In genomic region chr10:47987952-47988351, GRCh38 we compare ENCODE assay signal across 11 cellular contexts. TPM values are rescaled to one million over a fixed set of nuclear protein-coding genes. Genes with fewer than 3 reads are reported as not detected.
DNase-seq lines count a peak whose midpoint lies in the region; ATAC-seq, FAIRE-seq and TF ChIP-seq lines count a peak whose summit lies in the region.
"Not testable (repeated sequence)": the region's sequence is repeated elsewhere in the genome, so short reads cannot be mapped to it uniquely, and the experiment has no call there.
"Had no signal": no experiment of that assay in that cellular context is flagged by ENCODE, and none has a peak within 500 bp of the region (broad histone marks: within the 10 kb centered on the region; RNA-seq: fewer than 3 reads in every experiment).

No MANE protein-coding gene starts in this region.

- H3K27ac ChIP-seq in IMR-90 (ENCODE audit: insufficient read depth, low read length); body of pancreas; right cardiac atrium (ENCODE audit: low read length); HepG2 (ENCODE audit: extremely low read length, insufficient read depth, low read length); upper lobe of right lung: not testable (repeated sequence)

- not testable (repeated sequence) for H3K9me1 ChIP-seq in IMR-90 (ENCODE audit: insufficient read depth, low read length)

- H3K4me2 ChIP-seq in IMR-90 (ENCODE audit: low read depth, low read length); HepG2 (ENCODE audit: low read depth, low read length): not testable (repeated sequence)

- H4K8ac ChIP-seq in IMR-90 (ENCODE audit: low read depth in 2 of 2, low read length in 2 of 2), result not testable (repeated sequence)

- H3K4ac ChIP-seq in IMR-90 (ENCODE audit: low read depth, low read length), result not testable (repeated sequence)

- not testable (repeated sequence) for H2AFZ ChIP-seq in IMR-90 (replicated peaks; ENCODE audit: low read length, poor library complexity); HepG2 (ENCODE audit: low read length)

- intact Hi-C loops in IMR-90 (cut with micrococcal nuclease); body of pancreas (cut with DNase I); right cardiac atrium (cut with DNase I); HepG2 (cut with micrococcal nuclease; ENCODE audit: unreplicated experiment); upper lobe of right lung (cut with DNase I): not testable (repeated sequence)

- H3K4me3 ChIP-seq in IMR-90 (ENCODE audit: insufficient read depth, low read depth, low read length); body of pancreas; right cardiac atrium (ENCODE audit: low read length); HepG2 (replicated peaks in 1 of 3; ENCODE audit: insufficient read depth in 1 of 3, low read depth in 2 of 3, low read length in 3 of 3); upper lobe of right lung: not testable (repeated sequence)

- not testable (repeated sequence) for H3K27me3 ChIP-seq in IMR-90 (ENCODE audit: control insufficient read depth, insufficient read depth, low read length); body of pancreas; right cardiac atrium (ENCODE audit: control insufficient read depth, insufficient read depth); HepG2 (ENCODE audit: control insufficient read depth in 1 of 2, insufficient read depth in 2 of 2, low read length in 2 of 2); upper lobe of right lung

- H3K79me2 ChIP-seq in HepG2 (ENCODE audit: insufficient read depth, low read length), result not testable (repeated sequence)

- POLR2A ChIA-PET in IMR-90 (lab: Charles Lee; ENCODE audit: unreplicated experiment); HepG2 (lab: Yijun Ruan, JAX): not testable (repeated sequence)

- dilution Hi-C loops in IMR-90 (cut with HindIII; ENCODE audit: low sequenced_read_pairs, unreplicated experiment), result not testable (repeated sequence)

- H3K9ac ChIP-seq in IMR-90 (ENCODE audit: low read depth, low read length); HepG2 (ENCODE audit: insufficient read depth, low read depth, low read length): not testable (repeated sequence)

- H2AK5ac ChIP-seq in IMR-90 (ENCODE audit: low read depth, low read length), result not testable (repeated sequence)

- not testable (repeated sequence) for TF ChIP-seq EP300 in HepG2 (IDR thresholded peaks at IDR 0.05; ENCODE audit: low read depth in 2 of 2, low read length in 2 of 2); HepG2 (CRISPR knock-in tag; IDR thresholded peaks at IDR 0.05; ENCODE audit: borderline replicate concordance)

- H2BK120ac ChIP-seq in IMR-90 (ENCODE audit: low read depth, low read length), result not testable (repeated sequence)

- CTCF ChIA-PET in IMR-90 (lab: Yijun Ruan, JAX); HepG2 (lab: Yijun Ruan, JAX; ENCODE audit: low intra/inter-chr PET ratio, low total read pairs): not testable (repeated sequence)

- H3K9me3 ChIP-seq in IMR-90 (ENCODE audit: control insufficient read depth, insufficient read depth, low read length); body of pancreas; right cardiac atrium (ENCODE audit: control insufficient read depth, low read length); HepG2 (ENCODE audit: low read length); upper lobe of right lung: not testable (repeated sequence)

- H3K56ac ChIP-seq in IMR-90 (ENCODE audit: extremely low read depth, insufficient read depth, low read length), result not testable (repeated sequence)

- ATAC-seq in IMR-90 (ENCODE audit: low read depth), result peak; percentile 87
- ATAC-seq in body of pancreas, result peak; percentile 67
- ATAC-seq in right cardiac atrium, result peak; percentile 10 to 38
- ATAC-seq in HepG2, result peak; percentile 71
- ATAC-seq in omental fat pad (ENCODE audit: low FRiP score), result peak; percentile 86
- ATAC-seq in upper lobe of right lung, result peak; percentile 45

- not testable (repeated sequence) for H3K23ac ChIP-seq in IMR-90 (ENCODE audit: low read depth, low read length)

- not testable (repeated sequence) for TF ChIP-seq CTCF in IMR-90 (conservative IDR thresholded peaks at IDR 0.05; ENCODE audit: low read depth, low read length); body of pancreas (IDR thresholded peaks at IDR 0.05); HepG2 (CRISPR knock-in tag; IDR thresholded peaks at IDR 0.05); omental fat pad (IDR thresholded peaks at IDR 0.05); upper lobe of right lung (IDR thresholded peaks at IDR 0.05)

- in situ Hi-C loops in IMR-90 (cut with MboI; ENCODE audit: low sequenced_read_pairs); HepG2 (cut with HindIII; ENCODE audit: extremely low pct_ligation_motif_present, low pct_unique_long_range_greater_than_20kb): not testable (repeated sequence)

- H2AK9ac ChIP-seq in IMR-90 (replicated peaks; ENCODE audit: low read depth, low read length, poor library complexity), result not testable (repeated sequence)

- peak; percentile 99 for FAIRE-seq in RCC 7860 (lab: Jason Lieb, UNC)
- not testable (repeated sequence) for FAIRE-seq in HepG2 (lab: Jason Lieb, UNC)

- not testable (repeated sequence) for H4K91ac ChIP-seq in IMR-90 (ENCODE audit: insufficient read depth, low read depth, low read length)

- not testable (repeated sequence) for H2BK20ac ChIP-seq in IMR-90 (ENCODE audit: low read depth, low read length)

- H3K18ac ChIP-seq in IMR-90 (ENCODE audit: low read depth, low read length), result not testable (repeated sequence)

- H4K20me1 ChIP-seq in IMR-90 (ENCODE audit: insufficient read depth, low read length); HepG2 (ENCODE audit: insufficient read depth, low read length): not testable (repeated sequence)

- not testable (repeated sequence) for H2BK15ac ChIP-seq in IMR-90 (ENCODE audit: low read depth, low read length)

- H3K14ac ChIP-seq in IMR-90 (replicated peaks; ENCODE audit: low read depth, low read length), result not testable (repeated sequence)

- H2BK5ac ChIP-seq in IMR-90 (ENCODE audit: low read depth, low read length, poor library complexity, severe bottlenecking), result not testable (repeated sequence)

- DNase-seq in IMR-90; RCC 7860 (ENCODE audit: low spot score); body of pancreas; right cardiac atrium; HepG2 (ENCODE audit: low spot score); omental fat pad (ENCODE audit: low spot score); upper lobe of right lung: not testable (repeated sequence)

- WGBS in IMR-90 (ENCODE audit: extremely low coverage in 2 of 2, insufficient read length in 1 of 2), 2 experiments, result no CpG with 5 or more reads among the region's 6 CpGs
- no CpG with 5 or more reads among the region's 6 CpGs for WGBS in body of pancreas, 2 donors
- WGBS in right cardiac atrium, result no CpG with 5 or more reads among the region's 6 CpGs
- no CpG with 5 or more reads among the region's 6 CpGs for WGBS in HepG2 (ENCODE audit: low lambda C conversion rate)

- H4K5ac ChIP-seq in IMR-90 (ENCODE audit: low read depth, low read length), result not testable (repeated sequence)

- not testable (repeated sequence) for H3K79me1 ChIP-seq in IMR-90 (ENCODE audit: low read depth in 1 of 2, low read length in 2 of 2)

- H3K4me1 ChIP-seq in IMR-90 (ENCODE audit: control insufficient read depth, insufficient read depth, low read length); body of pancreas; right cardiac atrium (ENCODE audit: control insufficient read depth, insufficient read depth, low read length); HepG2 (ENCODE audit: insufficient read depth, low read length); upper lobe of right lung: not testable (repeated sequence)

- BruUV-seq in IMR-90 (replicated peaks; lab: Mats Ljungman, UMichigan); HepG2 (replicated peaks; lab: Mats Ljungman, UMichigan): not testable (repeated sequence)

- TF ChIP-seq POLR2A in IMR-90 (IDR thresholded peaks at IDR 0.05; ENCODE audit: low read depth, low read length); body of pancreas (IDR thresholded peaks at IDR 0.05); HepG2 (IDR thresholded peaks at IDR 0.05; ENCODE audit: insufficient read depth in 1 of 2, low read depth in 2 of 2, low read length in 2 of 2): not testable (repeated sequence)

- TF ChIP-seq RAD21 in IMR-90 (IDR thresholded peaks at IDR 0.05; ENCODE audit: low read length); HepG2 (CRISPR knock-in tag; IDR thresholded peaks at IDR 0.05): not testable (repeated sequence)

- not testable (repeated sequence) for H3K36me3 ChIP-seq in IMR-90 (ENCODE audit: control insufficient read depth, insufficient read depth, low read length); body of pancreas (replicated peaks in 1 of 2; ENCODE audit: insufficient read depth in 1 of 2, low read depth in 2 of 2); HepG2 (replicated peaks in 1 of 2; ENCODE audit: control insufficient read depth in 1 of 2, insufficient read depth in 2 of 2, low read length in 2 of 2); upper lobe of right lung

RNA-seq across cellular contexts. Expression of gene FAM25C, which starts 11.6 kb away (rescaled TPM):
- total RNA-seq in IMR-90 (2012; rRNA removed) (not detected in 2 replicates), body of pancreas (not detected), right cardiac atrium (not detected), HepG2 (2016; rRNA removed; fragmentation: Illumina TruSeq; extraction: Trizol) (not detected in 2 replicates), omental fat pad (not detected), upper lobe of right lung (not detected)
- polyA plus RNA-seq in IMR-90 (2012; rRNA removed) (not detected in 2 replicates), right cardiac atrium (not detected), HepG2 (2011; rRNA removed) (not detected in 2 replicates)
- polyA plus RNA-seq in IMR-90 (2012; cell fraction: cytosol; rRNA removed), result not detected in 2 replicates
- polyA plus RNA-seq in IMR-90 (2012; cell fraction: nucleus; rRNA removed; ENCODE audit: low replicate concordance), result not detected in 2 replicates
- total RNA-seq in HepG2 (2016; cell fraction: cytosol; rRNA removed; fragmentation: Illumina TruSeq; extraction: Trizol; ENCODE audit: low read depth), result not detected in 2 replicates
- not detected in 2 replicates for total RNA-seq in HepG2 (2016; cell fraction: insoluble cytoplasmic fraction; rRNA removed; fragmentation: Illumina TruSeq; extraction: Trizol)
- total RNA-seq in HepG2 (2016; cell fraction: membrane; rRNA removed; fragmentation: Illumina TruSeq; extraction: Trizol), result not detected in 2 replicates
- total RNA-seq in HepG2 (2016; cell fraction: nucleus; rRNA removed; fragmentation: Illumina TruSeq; extraction: Trizol), result not detected in 2 replicates
- not detected in 2 replicates for polyA plus RNA-seq in HepG2 (2011; cell fraction: cytosol; rRNA removed)
- not detected in 2 replicates for polyA plus RNA-seq in HepG2 (2011; cell fraction: nucleus; rRNA removed)
- not detected in 2 replicates for polyA plus RNA-seq in HepG2 (2012)
- not detected in 2 replicates for polyA plus RNA-seq in HepG2 (2016; cell fraction: cytosol; fragmentation: Illumina TruSeq; extraction: Trizol; ENCODE audit: low read depth)
- not detected in 2 replicates for polyA plus RNA-seq in HepG2 (2016; cell fraction: insoluble cytoplasmic fraction; fragmentation: Illumina TruSeq; extraction: Trizol; ENCODE audit: low read depth)
- not detected in 2 replicates for polyA plus RNA-seq in HepG2 (2016; cell fraction: membrane; fragmentation: Illumina TruSeq; extraction: Trizol; ENCODE audit: low read depth)
- polyA plus RNA-seq in HepG2 (2016; cell fraction: nucleus; fragmentation: Illumina TruSeq; extraction: Trizol; ENCODE audit: insufficient read depth, low read depth), result not detected in 2 replicates
- polyA minus RNA-seq in HepG2 (2011; rRNA and poly(A)+ RNA removed; ENCODE audit: low replicate concordance), result not detected in 2 replicates
- polyA minus RNA-seq in HepG2 (2011; cell fraction: cytosol; rRNA and poly(A)+ RNA removed), result not detected in 2 replicates
- not detected in 2 replicates for polyA minus RNA-seq in HepG2 (2011; cell fraction: nucleus; rRNA and poly(A)+ RNA removed)
- total RNA-seq: CD4-positive, alpha-beta memory T cell; G401; GM12878 had no signal
- polyA plus RNA-seq: AG04450; CD4-positive, alpha-beta memory T cell; GM12878 had no signal

Comparison
In these comparisons a context has a peak if more than half of its experiments do, and no peak if none do; other contexts are left out.
1. ATAC-seq: peak in every context shown above with its lines; median percentile 87 in IMR-90; 86 in omental fat pad; 71 in HepG2; 67 in body of pancreas; 45 in upper lobe of right lung; 24 in right cardiac atrium.